In the genomic region with DNA sequence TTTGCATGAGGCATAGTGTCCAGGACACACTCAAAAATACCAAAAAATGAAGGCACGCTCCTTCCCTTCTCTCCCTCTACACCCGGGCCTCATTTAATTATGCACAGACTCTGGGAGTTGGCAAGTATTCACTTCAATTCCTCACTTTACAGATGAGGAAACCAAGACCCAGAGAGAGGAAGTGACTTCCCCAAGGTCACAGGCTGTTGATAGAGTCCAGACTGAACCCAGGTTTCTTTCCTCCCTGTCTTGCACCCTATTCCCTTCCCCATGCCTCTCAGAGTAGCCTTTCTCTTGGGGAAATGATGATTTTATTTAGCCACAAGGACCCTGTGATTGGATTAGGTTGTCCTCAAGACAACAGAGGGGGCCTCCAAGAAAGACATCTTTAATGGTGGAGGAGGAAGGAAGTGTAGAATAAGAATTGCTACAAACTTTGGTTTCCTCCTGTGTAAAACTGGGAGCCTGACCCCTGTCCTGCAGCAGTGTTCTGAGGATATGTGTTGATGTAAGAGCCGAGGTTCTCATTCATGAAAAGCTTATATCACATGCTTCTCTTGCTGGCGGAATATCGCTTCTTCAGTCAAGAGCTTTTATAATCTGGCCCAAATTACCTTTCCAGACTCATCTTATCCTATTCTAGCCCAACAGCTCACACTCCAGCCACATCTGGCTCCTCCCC, we compare ENCODE assay signal across 22 cellular contexts. TPM values are rescaled to one million over a fixed set of nuclear protein-coding genes. Genes with fewer than 3 reads are reported as not detected.
DNase-seq lines count a peak whose midpoint lies in the region; ATAC-seq and TF ChIP-seq lines count a peak whose summit lies in the region.
"Had no signal": no experiment of that assay in that cellular context is flagged by ENCODE, and none has a peak within 500 bp of the region (broad histone marks: within the 10 kb centered on the region; RNA-seq: fewer than 3 reads in every experiment).

No MANE protein-coding gene starts in this region.

- TF ChIP-seq CTCF in activated B cell treated with CpG ODN at 0.5 μM for 24 hours (IDR thresholded peaks at IDR 0.05) = no peak
- TF ChIP-seq CTCF in nephron progenitor cell (IDR thresholded peaks at IDR 0.05) = no peak
- no peak for TF ChIP-seq CTCF in GM13976 (IDR thresholded peaks at IDR 0.05; ENCODE audit: borderline replicate concordance, control extremely low read depth, extremely low read depth, insufficient read depth, missing control alignments)

- H3K4me1 Mint-ChIP-seq in activated B cell treated with CpG ODN at 0.5 μM for 24 hours (peaks cover 64% of the 10 kb centered on the region), nephron progenitor cell (peaks cover 19% of the 10 kb centered on the region)
- H3K4me1 Mint-ChIP-seq: neural crest cell had no signal

- peak overlapping the region; percentile 48 for H3K4me3 Mint-ChIP-seq in activated B cell treated with CpG ODN at 0.5 μM for 24 hours
- no peak overlapping the region for H3K4me3 Mint-ChIP-seq in nephron progenitor cell
- H3K4me3 Mint-ChIP-seq: activated CD8-positive, alpha-beta memory T cell treated with anti-CD3 and anti-CD28 coated beads, Interleukin-2, amount 10 ng/mL, durations not matched to agents 7 days and 5 days; neural crest cell had no signal

- H3K4me3 ChIP-seq in BLaER1 = no peak overlapping the region
- H3K4me3 ChIP-seq: heart right ventricle, stomach had no signal

- no peaks in the 10 kb centered on the region for H3K9me3 ChIP-seq in BLaER1
- H3K9me3 ChIP-seq: Caco-2, heart right ventricle, stomach had no signal

- H4K20me1 ChIP-seq in BLaER1 = no peaks in the 10 kb centered on the region

- H3K27me3 Mint-ChIP-seq in activated B cell treated with CpG ODN at 0.5 μM for 24 hours (no peaks in the 10 kb centered on the region), nephron progenitor cell (ENCODE audit: low read depth, poor library complexity) (peaks cover 12% of the 10 kb centered on the region)
- H3K27me3 Mint-ChIP-seq: activated CD8-positive, alpha-beta memory T cell treated with anti-CD3 and anti-CD28 coated beads, Interleukin-2, amount 10 ng/mL, durations not matched to agents 7 days and 5 days had no signal

- DNase-seq in KBM-7 = peak; percentile 25
- DNase-seq in activated B cell treated with CpG ODN at 0.5 μM for 24 hours = no peak
- no peak for DNase-seq in nephron progenitor cell
- no peak for DNase-seq in GM13976 (ENCODE audit: low spot score)
- no peak for DNase-seq in NCI-H69 (lab: John Stamatoyannopoulos, UW)
- DNase-seq in NCI-H510A treated with DMSO at 0.1 percent for 48 hours (lab: John Stamatoyannopoulos, UW) = no peak
- DNase-seq: activated CD8-positive, alpha-beta memory T cell treated with anti-CD3 and anti-CD28 coated beads, Interleukin-2, amount 10 ng/mL, durations not matched to agents 7 days and 5 days; activated effector memory CD4-positive, alpha-beta T cell treated with anti-CD3 and anti-CD28 coated beads, Interleukin-2, amount 50 U/mL, for 16 hours; Caco-2; central memory CD4-positive, alpha-beta T cell; effector memory CD4-positive, alpha-beta T cell; GOT3; heart right ventricle; mesendoderm; NCI-H1417; NCI-H2171 treated with DMSO at 0.1 percent for 48 hours; retina; stomach; T-helper 2 cell had no signal

- POLR2A ChIA-PET in activated B cell treated with CpG ODN at 0.5 μM for 24 hours (lab: Charles Lee) = interaction anchor here (1.4 kb wide), 1 partner anchor 48 kb away, joined by 6 read pairs; a partner anchor contains a TSS

- H3K27me3 ChIP-seq in BLaER1 = no peaks in the 10 kb centered on the region
- H3K27me3 ChIP-seq: heart right ventricle, stomach had no signal

- in situ Hi-C loops in KBM-7 (cut with MboI; ENCODE audit: low pct_unique_long_range_greater_than_20kb, low sequenced_read_pairs) (no loop called here), GM13976 (cut with MboI; ENCODE audit: low sequenced_read_pairs, unreplicated experiment) (no loop called here)

- no peak for ATAC-seq in activated B cell treated with CpG ODN at 0.5 μM for 24 hours (ENCODE audit: low read depth)
- ATAC-seq in GM18861 (IDR thresholded peaks at IDR 0.05; ENCODE audit: unreplicated experiment) = no peak
- ATAC-seq: activated CD8-positive, alpha-beta memory T cell treated with anti-CD3 and anti-CD28 coated beads, Interleukin-2, amount 10 ng/mL, durations not matched to agents 7 days and 5 days had no signal

- H3K36me3 ChIP-seq in BLaER1 = no peaks in the 10 kb centered on the region
- H3K36me3 ChIP-seq: heart right ventricle, stomach had no signal

- peaks cover 2% of the 10 kb centered on the region for H3K36me3 Mint-ChIP-seq in activated B cell treated with CpG ODN at 0.5 μM for 24 hours (ENCODE audit: low read depth)
- no peaks in the 10 kb centered on the region for H3K36me3 Mint-ChIP-seq in nephron progenitor cell (ENCODE audit: low read depth)
- H3K36me3 Mint-ChIP-seq: activated CD8-positive, alpha-beta memory T cell treated with anti-CD3 and anti-CD28 coated beads, Interleukin-2, amount 10 ng/mL, durations not matched to agents 7 days and 5 days had no signal

- H3K4me2 ChIP-seq in BLaER1 = peak overlapping the region; percentile 50

- intact Hi-C loops in activated B cell treated with CpG ODN at 0.5 μM for 24 hours (cut with micrococcal nuclease) = loop anchor here (5.0 kb wide), 3 partner anchors 67 to 173 kb away; no protein-coding TSS in a partner anchor

- peaks cover 47% of the 10 kb centered on the region for H3K4me1 ChIP-seq in BLaER1

- H3K27ac Mint-ChIP-seq in activated B cell treated with CpG ODN at 0.5 μM for 24 hours = peak overlapping the region; percentile 99
- peak overlapping the region; percentile 21 for H3K27ac Mint-ChIP-seq in nephron progenitor cell

- H3K9me3 Mint-ChIP-seq in activated B cell treated with CpG ODN at 0.5 μM for 24 hours = peaks cover 2% of the 10 kb centered on the region
- H3K9me3 Mint-ChIP-seq in nephron progenitor cell = peaks cover 3% of the 10 kb centered on the region
- H3K9me3 Mint-ChIP-seq: neural crest cell had no signal

- CTCF ChIA-PET in activated B cell treated with CpG ODN at 0.5 μM for 24 hours (lab: Charles Lee) = no interaction called here

- peak overlapping the region; percentile 15; the same call in 1 of the 2 replicates for H3K27ac ChIP-seq in BLaER1

- H3K9ac ChIP-seq in BLaER1 = no peak overlapping the region

RNA-seq across cellular contexts. Expression of a gene that starts 48.8 kb away (rescaled TPM):
- total RNA-seq in activated B cell treated with CpG ODN at 0.5 μM for 24 hours = 26.9 and 31.5 TPM in 2 replicates
